In the genomic region with DNA sequence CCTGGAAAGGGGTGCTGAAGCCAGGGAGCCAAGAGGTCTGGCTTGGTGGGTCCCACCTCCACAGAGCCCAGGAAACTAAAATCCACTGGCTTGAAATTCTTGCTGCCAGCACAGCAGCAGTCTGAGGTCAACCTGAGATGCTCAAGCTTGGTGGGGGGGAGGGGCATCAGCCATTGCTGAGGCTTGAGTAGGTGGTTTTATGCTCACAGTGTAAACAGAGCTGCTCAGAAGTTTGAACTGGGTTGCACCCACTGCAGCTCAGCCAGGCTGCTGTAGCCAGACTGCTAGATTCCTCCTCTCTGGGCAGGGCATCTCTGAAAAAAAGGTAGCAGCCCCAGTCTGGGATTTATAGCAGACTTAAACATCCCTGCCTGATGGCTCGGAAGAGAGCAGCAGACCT, we compare ENCODE assay signal across 1 cellular context.
TF ChIP-seq lines count a peak whose summit lies in the region.

No MANE protein-coding gene starts in this region.

TF ChIP-seq in GM23338, 12 proteins besides CTCF, POLR2A, EP300 and RAD21 (continued from another document):
- TF ChIP-seq, protein P1, sequence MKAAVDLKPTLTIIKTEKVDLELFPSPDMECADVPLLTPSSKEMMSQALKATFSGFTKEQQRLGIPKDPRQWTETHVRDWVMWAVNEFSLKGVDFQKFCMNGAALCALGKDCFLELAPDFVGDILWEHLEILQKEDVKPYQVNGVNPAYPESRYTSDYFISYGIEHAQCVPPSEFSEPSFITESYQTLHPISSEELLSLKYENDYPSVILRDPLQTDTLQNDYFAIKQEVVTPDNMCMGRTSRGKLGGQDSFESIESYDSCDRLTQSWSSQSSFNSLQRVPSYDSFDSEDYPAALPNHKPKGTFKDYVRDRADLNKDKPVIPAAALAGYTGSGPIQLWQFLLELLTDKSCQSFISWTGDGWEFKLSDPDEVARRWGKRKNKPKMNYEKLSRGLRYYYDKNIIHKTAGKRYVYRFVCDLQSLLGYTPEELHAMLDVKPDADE (IDR thresholded peaks at IDR 0.05) = no peak
- no peak for TF ChIP-seq JUNB (IDR thresholded peaks at IDR 0.05; ENCODE audit: unreplicated experiment)
